In the genomic region with DNA sequence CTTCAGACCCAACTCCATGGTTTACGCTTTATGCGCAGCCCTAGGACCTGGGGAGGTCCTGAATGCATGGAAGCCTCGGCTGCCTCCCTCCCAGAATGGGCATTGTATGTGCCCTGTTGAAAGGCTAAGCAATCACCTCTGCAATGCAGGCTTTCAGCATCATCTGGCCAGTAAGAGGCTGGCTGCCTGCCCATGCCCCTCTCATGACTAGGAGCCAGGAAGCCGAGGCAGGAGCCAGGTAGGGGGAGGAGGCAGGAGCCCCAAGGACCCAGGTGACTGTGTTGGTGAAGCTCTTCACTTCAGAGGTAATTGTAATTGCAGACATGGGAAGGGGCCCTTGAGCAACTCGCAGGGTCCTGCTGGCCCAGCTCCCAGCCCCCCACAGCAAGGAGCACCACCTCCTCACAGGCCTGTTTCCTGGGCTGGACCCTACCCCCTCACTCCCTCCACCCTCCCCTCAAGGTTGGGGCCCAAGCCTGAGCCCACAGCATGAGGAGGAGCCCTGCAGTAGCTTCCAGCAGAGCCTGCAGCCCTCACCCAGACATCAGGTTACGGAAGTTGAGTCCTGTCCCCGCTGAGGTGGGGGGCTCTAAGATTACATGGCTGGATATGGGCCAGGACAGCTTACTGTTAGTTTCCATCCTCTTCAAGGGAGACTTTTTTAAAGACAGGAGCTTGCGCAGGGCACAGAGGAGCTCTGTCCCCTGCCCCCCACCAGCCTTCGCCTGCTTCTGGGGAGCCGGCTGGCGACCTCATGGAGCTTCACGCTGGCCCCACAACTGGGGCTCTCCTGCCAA, we compare ENCODE assay signal across 15 cellular contexts. TPM values are rescaled to one million over a fixed set of nuclear protein-coding genes. Genes with fewer than 3 reads are reported as not detected.
A peak's percentile ranks its signal among the peaks of the same experiment; 100 is the strongest.
DNase-seq lines count a peak whose midpoint lies in the region; ATAC-seq and FAIRE-seq lines count a peak whose summit lies in the region.
"Had no signal": no experiment of that assay in that cellular context is flagged by ENCODE, and none has a peak within 500 bp of the region (broad histone marks: within the 10 kb centered on the region; RNA-seq: fewer than 3 reads in every experiment).

No MANE protein-coding gene starts in this region.

- peak overlapping the region; percentile 38 to 88 for H3K27ac ChIP-seq in esophagus (ENCODE audit: low read depth in 2 of 2, low read length in 1 of 2)
- H3K27ac ChIP-seq: ascending aorta, psoas muscle had no signal

- ATAC-seq in HG03025 (IDR thresholded peaks at IDR 0.05; ENCODE audit: low FRiP score, unreplicated experiment): no peak
- ATAC-seq: psoas muscle; stimulated activated effector memory CD8-positive, alpha-beta T cell treated with anti-CD3 and anti-CD28 coated beads, Interleukin-12 subunit alpha, Interleukin-12 subunit beta, amount 100 ng/mL, for 72 hours had no signal

- no peak for FAIRE-seq in urothelium cell line (lab: Jason Lieb, UNC)

- H3K4me1 ChIP-seq in esophagus (ENCODE audit: control insufficient read depth in 2 of 2, insufficient read depth in 2 of 2, low read length in 1 of 2): peaks cover 6 to 48% of the 10 kb centered on the region in 2 donors
- H3K4me1 ChIP-seq: HAP-1 had no signal

- H3K9me3 ChIP-seq in esophagus (ENCODE audit: control insufficient read depth in 2 of 2, insufficient read depth in 1 of 2, low read depth in 1 of 2, low read length in 1 of 2): no peaks in the 10 kb centered on the region
- H3K9me3 ChIP-seq: ascending aorta, HAP-1 had no signal

- no peaks in the 10 kb centered on the region for H3K27me3 ChIP-seq in esophagus (ENCODE audit: control insufficient read depth in 1 of 2, insufficient read depth in 2 of 2, low read length in 2 of 2)
- H3K27me3 ChIP-seq: ascending aorta, MG63 had no signal

- DNase-seq in activated effector memory CD4-positive, alpha-beta T cell treated with anti-CD3 and anti-CD28 coated beads, Interleukin-2, amount 50 U/mL, for 16 hours: peak; percentile 44
- DNase-seq in activated effector memory CD4-positive, alpha-beta T cell treated with Interleukin-2 at 50 U/mL for 16 hours: no peak
- DNase-seq in NCI-H510A (lab: John Stamatoyannopoulos, UW) (peak; percentile 59), urothelium cell line (ENCODE audit: low spot score) (peak; percentile 46), NCI-H526 treated with DMSO at 0.1 percent for 48 hours (lab: John Stamatoyannopoulos, UW) (no peak), cerebellum (ENCODE audit: low spot score) (no peak)
- DNase-seq: activated CD4-positive, alpha-beta T cell treated with anti-CD3 and anti-CD28 coated beads for 48 hours; psoas muscle; stimulated activated CD4-positive, alpha-beta T cell treated with anti-CD3 and anti-CD28 coated beads, Interleukin-2, amount 100 ng/mL, for 48 hours had no signal

- no peak overlapping the region for H3K4me3 ChIP-seq in esophagus (ENCODE audit: low read depth in 1 of 2, low read length in 2 of 2)
- H3K4me3 ChIP-seq: ascending aorta, HAP-1, MG63, psoas muscle had no signal

- no peaks in the 10 kb centered on the region for H3K36me3 ChIP-seq in esophagus (ENCODE audit: control insufficient read depth in 2 of 2, insufficient read depth in 2 of 2, low read length in 1 of 2)
- H3K36me3 ChIP-seq: ascending aorta, HAP-1, MG63 had no signal

- 85 to 87% methylated on average over 12 of the region's 12 CpGs for WGBS in esophagus, 2 donors

RNA-seq across cellular contexts. Expression of a gene that starts 21.9 kb away (rescaled TPM):
- polyA plus RNA-seq in esophagus: 10 to 100 TPM in 1 of 2 donors, 1 to 10 TPM in 1; 9.1 to 15.8 TPM
- 2.9 TPM for total RNA-seq in cerebellum

Comparison
In these comparisons a context has a peak if more than half of its experiments do, and no peak if none do; other contexts are left out.
1. DNase-seq: peak in activated effector memory CD4-positive, alpha-beta T cell treated with anti-CD3 and anti-CD28 coated beads, Interleukin-2, amount 50 U/mL, for 16 hours (single experiment), NCI-H510A (single experiment) and urothelium cell line (single experiment); none in activated effector memory CD4-positive, alpha-beta T cell treated with Interleukin-2 at 50 U/mL for 16 hours (single experiment), NCI-H526 treated with DMSO at 0.1 percent for 48 hours (single experiment) and cerebellum (single experiment).